In the genomic region with DNA sequence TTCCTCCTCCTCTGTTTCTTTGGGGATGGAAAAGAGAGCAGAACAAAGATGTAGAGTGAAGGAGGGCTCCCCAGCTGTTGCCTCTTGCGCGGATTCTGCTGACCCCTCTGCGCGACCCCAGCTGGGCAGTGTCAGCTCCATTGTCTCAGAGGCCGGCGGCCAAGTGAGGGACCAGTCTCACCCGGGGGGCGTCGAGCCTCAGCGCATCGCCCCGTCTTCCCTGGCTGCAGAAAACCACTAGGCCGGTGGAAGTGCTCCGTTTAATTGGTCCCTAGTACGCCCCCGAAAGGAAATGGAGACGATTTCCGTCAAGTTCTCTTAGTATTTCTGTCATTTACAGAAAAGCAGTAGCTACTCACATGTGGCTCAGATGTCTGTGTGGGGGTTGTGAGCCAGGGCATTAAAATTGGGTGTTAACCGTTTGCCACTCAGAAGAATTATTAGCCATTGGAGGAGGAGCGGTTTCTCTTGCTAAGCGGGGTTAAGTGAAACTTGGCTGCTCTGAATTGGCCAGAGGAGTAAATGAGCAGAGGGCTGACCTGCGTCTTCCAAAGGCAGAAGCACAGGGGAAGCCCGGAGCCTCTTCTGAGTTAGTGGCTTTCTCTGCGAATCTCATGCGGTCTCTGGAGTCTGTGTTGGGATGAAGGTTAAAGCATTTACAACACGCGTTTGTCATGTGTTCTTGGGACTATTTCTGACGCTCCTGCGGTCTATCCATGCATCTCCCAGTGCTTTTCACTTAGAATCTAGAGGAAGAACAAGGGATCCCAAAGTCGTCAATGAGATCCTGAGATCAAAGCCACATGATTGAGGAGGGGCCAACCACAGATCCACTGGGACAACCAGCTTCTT, we compare ENCODE assay signal across 9 cellular contexts.
DNase-seq lines count a peak whose midpoint lies in the region; ATAC-seq, FAIRE-seq and TF ChIP-seq lines count a peak whose summit lies in the region.
"Had no signal": no experiment of that assay in that cellular context is flagged by ENCODE, and none has a peak within 500 bp of the region (broad histone marks: within the 10 kb centered on the region; RNA-seq: fewer than 3 reads in every experiment).

No MANE protein-coding gene starts in this region.

- H4K20me1 ChIP-seq in osteoblast (ENCODE audit: insufficient read depth, low read length): no peaks in the 10 kb centered on the region
- no peaks in the 10 kb centered on the region for H4K20me1 ChIP-seq in MM.1S (ENCODE audit: insufficient read depth, low read length)
- no peaks in the 10 kb centered on the region for H4K20me1 ChIP-seq in PC-9 (ENCODE audit: insufficient read depth)

- H3K27me3 ChIP-seq in mesendoderm (ENCODE audit: insufficient read depth, low read length, poor library complexity) (peaks cover 5% of the 10 kb centered on the region), osteoblast (ENCODE audit: insufficient read depth, low read length) (no peaks in the 10 kb centered on the region), MM.1S (replicated peaks; ENCODE audit: insufficient read depth, low read length) (no peaks in the 10 kb centered on the region), PC-9 (ENCODE audit: insufficient read depth, low read depth) (peaks cover 7% of the 10 kb centered on the region)

- no peak overlapping the region for H3K23ac ChIP-seq in mesendoderm (ENCODE audit: low read length)

- 93% methylated on average over 30 of the region's 30 CpGs for WGBS in A549 (ENCODE audit: missing lambda C conversion rate)
- WGBS in mesendoderm (ENCODE audit: extremely low coverage, insufficient coverage, low lambda C conversion rate): no CpG with 5 or more reads among the region's 30 CpGs

- peak overlapping the region; percentile 80 for H3K56ac ChIP-seq in mesendoderm (ENCODE audit: low read length)

- no peak for TF ChIP-seq EP300 in A549 (IDR thresholded peaks at IDR 0.05)

- H3K27ac ChIP-seq in A549: no peak overlapping the region; a peak in 1 of 6 replicates
- H3K27ac ChIP-seq in mesendoderm (ENCODE audit: low read depth, low read length): no peak overlapping the region
- H3K27ac ChIP-seq in osteoblast (ENCODE audit: low read depth, low read length): no peak overlapping the region
- no peak overlapping the region for H3K27ac ChIP-seq in MM.1S (ENCODE audit: low read length)
- no peak overlapping the region for H3K27ac ChIP-seq in PC-9

- H3K4me2 ChIP-seq in A549 (peak overlapping the region; percentile 94), mesendoderm (ENCODE audit: low read length) (peak overlapping the region; percentile 87), osteoblast (ENCODE audit: insufficient read depth, low read length) (no peak overlapping the region), MM.1S (ENCODE audit: low read depth, low read length) (no peak overlapping the region), PC-9 (no peak overlapping the region)

- H3K9me2 ChIP-seq in MM.1S (replicated peaks; ENCODE audit: insufficient read depth, low read length): no peaks in the 10 kb centered on the region
- H3K9me2 ChIP-seq in PC-9 (ENCODE audit: insufficient read depth): no peaks in the 10 kb centered on the region

- H2BK5ac ChIP-seq in mesendoderm (ENCODE audit: low read length): no peak overlapping the region

- no peak overlapping the region for H3K4ac ChIP-seq in mesendoderm (ENCODE audit: low read depth, low read length)

- CTCF ChIA-PET in A549 (lab: Yijun Ruan, JAX) (no interaction called here), PC-9 (lab: Charles Lee) (no interaction called here)

- H3K9me3 ChIP-seq in A549 (no peaks in the 10 kb centered on the region), osteoblast (ENCODE audit: low read depth, low read length) (no peaks in the 10 kb centered on the region), MM.1S (replicated peaks; ENCODE audit: insufficient read depth, low read length) (no peaks in the 10 kb centered on the region), PC-9 (ENCODE audit: insufficient read depth, low read depth) (no peaks in the 10 kb centered on the region)

- H3F3A ChIP-seq in MM.1S (ENCODE audit: insufficient read depth, low read length) (no peaks in the 10 kb centered on the region), PC-9 (ENCODE audit: insufficient read depth, low read depth) (no peaks in the 10 kb centered on the region)

- ATAC-seq in A549 (no peak), HG03280 (IDR thresholded peaks at IDR 0.05; ENCODE audit: unreplicated experiment) (no peak)

- H4K8ac ChIP-seq in mesendoderm (ENCODE audit: low read depth, low read length): no peak overlapping the region

- no peaks in the 10 kb centered on the region for H3K79me2 ChIP-seq in mesendoderm (ENCODE audit: control insufficient read depth, insufficient read depth, low read length)
- H3K79me2 ChIP-seq in osteoblast (ENCODE audit: insufficient read depth, low read length): no peaks in the 10 kb centered on the region
- no peaks in the 10 kb centered on the region for H3K79me2 ChIP-seq in MM.1S (ENCODE audit: low read length)
- no peaks in the 10 kb centered on the region for H3K79me2 ChIP-seq in PC-9 (ENCODE audit: low read depth)

- H2AFZ ChIP-seq in osteoblast (ENCODE audit: low read length) (no peak overlapping the region), MM.1S (ENCODE audit: low read length) (no peak overlapping the region), PC-9 (no peak overlapping the region; the same call in 1 of the 2 replicates)

- TF ChIP-seq POLR2A in A549 (IDR thresholded peaks at IDR 0.05; ENCODE audit: low read length): no peak

- no peaks in the 10 kb centered on the region for H3K79me1 ChIP-seq in mesendoderm (ENCODE audit: low read length)

- POLR2A ChIA-PET in A549 (lab: Yijun Ruan, JAX) (no interaction called here), PC-9 (lab: Charles Lee; ENCODE audit: unreplicated experiment) (no interaction called here)

- no peak overlapping the region for H2BK15ac ChIP-seq in mesendoderm (replicated peaks; ENCODE audit: low read depth)

- no peak overlapping the region for H2AK5ac ChIP-seq in mesendoderm (ENCODE audit: low read length)

- no peak for TF ChIP-seq CTCF in A549 (IDR thresholded peaks at IDR 0.05)
- TF ChIP-seq CTCF in osteoblast (IDR thresholded peaks at IDR 0.05; ENCODE audit: extremely low read depth, low read depth, low read length): no peak
- no peak for TF ChIP-seq CTCF in MM.1S (IDR thresholded peaks at IDR 0.05; ENCODE audit: low read length)
- no peak for TF ChIP-seq CTCF in PC-9 (conservative IDR thresholded peaks at IDR 0.05)

- no peak overlapping the region for H2BK120ac ChIP-seq in mesendoderm (ENCODE audit: low read depth, low read length)

- TF ChIP-seq RAD21 in A549 (conservative IDR thresholded peaks at IDR 0.05 in 1 of 2, IDR thresholded peaks at IDR 0.05 in 1 of 2): no peak

- DNase-seq in A549 (ENCODE audit: low read depth in 1 of 2, low spot score in 1 of 2) (no peak), NCI-H524 treated with DMSO at 0.1 percent for 48 hours (lab: John Stamatoyannopoulos, UW) (peak; percentile 37), mesendoderm (peak; percentile 51), osteoblast (ENCODE audit: insufficient read length, low spot score, missing footprints) (no peak), MM.1S (no peak), PC-9 (no peak)
- DNase-seq in central memory CD4-positive, alpha-beta T cell: peak; percentile 11
- DNase-seq: stimulated activated CD4-positive, alpha-beta T cell treated with anti-CD3 and anti-CD28 coated beads, Interleukin-4, amount 100 ng/mL, for 4 hours had no signal

- no TSS peak for BruUV-seq in PC-9 (replicated peaks; lab: Mats Ljungman, UMichigan)

- no peaks in the 10 kb centered on the region for H3K36me3 ChIP-seq in mesendoderm (ENCODE audit: control insufficient read depth, insufficient read depth, low read length)
- H3K36me3 ChIP-seq in osteoblast (ENCODE audit: insufficient read depth, low read length): no peaks in the 10 kb centered on the region
- no peaks in the 10 kb centered on the region for H3K36me3 ChIP-seq in MM.1S (replicated peaks; ENCODE audit: insufficient read depth, low read length)
- H3K36me3 ChIP-seq in PC-9 (ENCODE audit: low read depth): no peaks in the 10 kb centered on the region

- no peak overlapping the region for H4K5ac ChIP-seq in mesendoderm (ENCODE audit: low read length)

- H3K18ac ChIP-seq in mesendoderm (ENCODE audit: low read length): no peak overlapping the region

- H3K4me1 ChIP-seq in A549 (no peaks in the 10 kb centered on the region), mesendoderm (ENCODE audit: control insufficient read depth, low read depth, low read length) (no peaks in the 10 kb centered on the region), osteoblast (ENCODE audit: insufficient read depth, low read length) (no peaks in the 10 kb centered on the region), MM.1S (ENCODE audit: low read length) (no peaks in the 10 kb centered on the region), PC-9 (replicated peaks; ENCODE audit: insufficient read depth) (no peaks in the 10 kb centered on the region)

- peak overlapping the region; percentile 59; the same call in 1 of the 3 replicates for H3K4me3 ChIP-seq in A549
- peak overlapping the region; percentile 45 for H3K4me3 ChIP-seq in mesendoderm (ENCODE audit: low read length)
- no peak overlapping the region for H3K4me3 ChIP-seq in osteoblast (ENCODE audit: insufficient read depth, low read length)
- H3K4me3 ChIP-seq in MM.1S (ENCODE audit: low read length): no peak overlapping the region
- no peak overlapping the region for H3K4me3 ChIP-seq in PC-9

- intact Hi-C loops in PC-9 (cut with micrococcal nuclease; ENCODE audit: unreplicated experiment): no loop called here

- H3K9ac ChIP-seq in mesendoderm (ENCODE audit: low read length): peak overlapping the region; percentile 57
- H3K9ac ChIP-seq in MM.1S (ENCODE audit: low read length): no peak overlapping the region

- FAIRE-seq in A549 (lab: Jason Lieb, UNC): no peak

TF ChIP-seq in A549, 52 proteins besides CTCF, POLR2A, EP300 and RAD21:
- TF ChIP-seq RCOR1 (IDR thresholded peaks at IDR 0.05; ENCODE audit: low read depth, low read length) (no peak), TP53 (CRISPR knock-in tag; IDR thresholded peaks at IDR 0.05) (no peak)
- TF ChIP-seq, protein P1, sequence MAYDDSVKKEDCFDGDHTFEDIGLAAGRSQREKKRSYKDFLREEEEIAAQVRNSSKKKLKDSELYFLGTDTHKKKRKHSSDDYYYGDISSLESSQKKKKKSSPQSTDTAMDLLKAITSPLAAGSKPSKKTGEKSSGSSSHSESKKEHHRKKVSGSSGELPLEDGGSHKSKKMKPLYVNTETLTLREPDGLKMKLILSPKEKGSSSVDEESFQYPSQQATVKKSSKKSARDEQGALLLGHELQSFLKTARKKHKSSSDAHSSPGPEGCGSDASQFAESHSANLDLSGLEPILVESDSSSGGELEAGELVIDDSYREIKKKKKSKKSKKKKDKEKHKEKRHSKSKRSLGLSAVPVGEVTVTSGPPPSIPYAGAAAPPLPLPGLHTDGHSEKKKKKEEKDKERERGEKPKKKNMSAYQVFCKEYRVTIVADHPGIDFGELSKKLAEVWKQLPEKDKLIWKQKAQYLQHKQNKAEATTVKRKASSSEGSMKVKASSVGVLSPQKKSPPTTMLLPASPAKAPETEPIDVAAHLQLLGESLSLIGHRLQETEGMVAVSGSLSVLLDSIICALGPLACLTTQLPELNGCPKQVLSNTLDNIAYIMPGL (CRISPR knock-in tag; IDR thresholded peaks at IDR 0.05; ENCODE audit: borderline replicate concordance): no peak

Comparison
In these comparisons a context has a peak if more than half of its experiments do, and no peak if none do; other contexts are left out.
1. DNase-seq: peak in NCI-H524 treated with DMSO at 0.1 percent for 48 hours (single experiment), central memory CD4-positive, alpha-beta T cell (single experiment) and mesendoderm (single experiment); none in A549 (0 of 2), osteoblast (single experiment), MM.1S (single experiment) and PC-9 (0 of 2).
2. H3K4me2 ChIP-seq: peak in A549 (single experiment) and mesendoderm (single experiment); none in osteoblast (single experiment), MM.1S (single experiment) and PC-9 (single experiment).
3. H3K4me3 ChIP-seq: peak in A549 (single experiment) and mesendoderm (single experiment); none in osteoblast (single experiment), MM.1S (single experiment) and PC-9 (single experiment).